8 cellular contexts compared by ENCODE assay signal in genomic region chr20:653110-653589, GRCh38. TPM values are rescaled to one million over a fixed set of nuclear protein-coding genes. Genes with fewer than 3 reads are reported as not detected.
DNase-seq lines count a peak whose midpoint lies in the region; ATAC-seq and TF ChIP-seq lines count a peak whose summit lies in the region.

Gene SRXN1 (minus strand): TSS chr20:653200. CDS start chr20:653185, 15 bp downstream.

- H3K4me2 ChIP-seq in osteoblast (ENCODE audit: insufficient read depth, low read length) = peak within 1 kb of the TSS; percentile 91

- peak within 1 kb of the TSS; percentile 88 for H2AFZ ChIP-seq in osteoblast (ENCODE audit: low read length)

- peak; percentile 87 for ATAC-seq in GM21381 (IDR thresholded peaks at IDR 0.05; ENCODE audit: unreplicated experiment)

- intact Hi-C loops in testis (cut with DNase I; ENCODE audit: low total_unique reads) = no loop called here

- peak within 1 kb of the TSS; percentile 89 for H3K9ac ChIP-seq in HUES6 (ENCODE audit: low read length)

- H3K79me2 ChIP-seq in osteoblast (ENCODE audit: insufficient read depth, low read length) = peaks cover 50% of the 10 kb centered on the region

- H4K20me1 ChIP-seq in osteoblast (ENCODE audit: insufficient read depth, low read length) = peaks cover 34% of the 10 kb centered on the region

- H3K4me3 ChIP-seq in HUES6 (ENCODE audit: low read depth, low read length) (peak within 1 kb of the TSS; percentile 86), osteoblast (ENCODE audit: insufficient read depth, low read length) (peak within 1 kb of the TSS; percentile 95), testis (peak within 1 kb of the TSS; percentile 67 to 69)

- H3K27me3 ChIP-seq in HUES6 (ENCODE audit: control insufficient read depth, insufficient read depth, low read length) (peaks cover 4% of the 10 kb centered on the region; the same call in 1 of the 2 replicates), osteoblast (ENCODE audit: insufficient read depth, low read length) (no peaks in the 10 kb centered on the region), testis (no peaks in the 10 kb centered on the region)

- H3K4me1 ChIP-seq in HUES6 (ENCODE audit: control insufficient read depth, insufficient read depth, low read length) (peaks cover 38% of the 10 kb centered on the region), osteoblast (ENCODE audit: insufficient read depth, low read length) (peaks cover 18% of the 10 kb centered on the region), testis (peaks cover 14% of the 10 kb centered on the region)

- DNase-seq in DMS53 (lab: John Stamatoyannopoulos, UW) (peak; percentile 97), SK-N-DZ (ENCODE audit: low spot score) (peak; percentile 82), glomerular endothelial cell (ENCODE audit: extremely low read depth, low read depth, low spot score) (no peak), osteoblast (ENCODE audit: insufficient read length, low spot score, missing footprints) (peak; percentile 100), testis (peak; percentile 92)
- DNase-seq in activated naive CD4-positive, alpha-beta T cell treated with anti-CD3 and anti-CD28 coated beads, Interleukin-2, amount 50 U/mL, for 16 hours = peak; percentile 82

- TF ChIP-seq POLR2A in testis (IDR thresholded peaks at IDR 0.05) = no peak

- TF ChIP-seq CTCF in osteoblast (IDR thresholded peaks at IDR 0.05; ENCODE audit: extremely low read depth, low read depth, low read length) (peak; percentile 18), testis (IDR thresholded peaks at IDR 0.05) (peak; percentile 35 to 61 (median 60))

- 1% methylated on average over 47 of the region's 74 CpGs; no CpG with 5 or more reads in 1 of the 2 donors for WGBS in testis, 2 donors

- no peaks in the 10 kb centered on the region for H3K9me3 ChIP-seq in HUES6 (ENCODE audit: control insufficient read depth, insufficient read depth, low read depth, low read length)
- H3K9me3 ChIP-seq in osteoblast (ENCODE audit: low read depth, low read length) = no peaks in the 10 kb centered on the region
- no peaks in the 10 kb centered on the region for H3K9me3 ChIP-seq in testis

- H3K27ac ChIP-seq in HUES6 (ENCODE audit: low read depth, low read length) (peak within 1 kb of the TSS; percentile 49; the same call in 1 of the 2 replicates), osteoblast (ENCODE audit: low read depth, low read length) (peak within 1 kb of the TSS; percentile 86), testis (peak within 1 kb of the TSS; percentile 63 to 90)

- H3K36me3 ChIP-seq in HUES6 (ENCODE audit: control insufficient read depth, insufficient read depth, low read length) (peaks cover 28% of the 10 kb centered on the region), osteoblast (ENCODE audit: insufficient read depth, low read length) (peaks cover 24% of the 10 kb centered on the region), testis (ENCODE audit: low read depth, missing control alignments) (no peaks in the 10 kb centered on the region)

RNA-seq across cellular contexts. Expression of gene SRXN1, which starts in this region (rescaled TPM):
- polyA plus RNA-seq in SK-N-DZ (2014; cell fraction: cytosol; rRNA removed) = 35.2 and 40.3 TPM in 2 replicates
- polyA plus RNA-seq in SK-N-DZ (2014; cell fraction: nucleus; rRNA removed) = 13.9 and 16.4 TPM in 2 replicates
- total RNA-seq in glomerular endothelial cell = 49.6 and 73.4 TPM in 2 replicates
- 60.1 and 65.1 TPM in 2 replicates for total RNA-seq in osteoblast
- total RNA-seq in testis = 10 to 100 TPM; 26.9 to 29.8 TPM
- polyA plus RNA-seq in testis (ENCODE audit: insufficient read depth, low read depth, low replicate concordance) = 20.6 TPM
